In genomic region chr17:56832446-56832845, GRCh38 we compare ENCODE assay signal across 8 cellular contexts. TPM values are rescaled to one million over a fixed set of nuclear protein-coding genes. Genes with fewer than 3 reads are reported as not detected.
DNase-seq lines count a peak whose midpoint lies in the region; ATAC-seq and TF ChIP-seq lines count a peak whose summit lies in the region.

No MANE protein-coding gene starts in this region.

- TF ChIP-seq CTCF in type B pancreatic cell (conservative IDR thresholded peaks at IDR 0.05) = no peak

- H3K4me3 Mint-ChIP-seq in activated naive CD4-positive, alpha-beta T cell treated with anti-CD3 and anti-CD28 coated beads, Interleukin-2, amount 10 ng/mL, durations not matched to agents 7 days and 5 days = peak overlapping the region; percentile 76
- H3K4me3 Mint-ChIP-seq in activated T-helper 1 cell treated with anti-CD3 and anti-CD28 coated beads, Interleukin-12 subunit alpha, Interleukin-12 subunit beta, Interleukin-2, Interleukin-4 antibody, amounts not matched to agents 30 ng/mL and 10 ng/mL and 1 ng/mL, durations not matched to agents 14 hours and 24 hours and 36 hours = peak overlapping the region; percentile 90
- peak overlapping the region; percentile 90 for H3K4me3 Mint-ChIP-seq in type B pancreatic cell

- intact Hi-C loops in activated T-helper 1 cell treated with anti-CD3 and anti-CD28 coated beads, Interleukin-12 subunit alpha, Interleukin-12 subunit beta, Interleukin-2, Interleukin-4 antibody, amounts not matched to agents 30 ng/mL and 10 ng/mL and 1 ng/mL, durations not matched to agents 14 hours and 24 hours and 36 hours (cut with micrococcal nuclease) = loop anchor here (5.0 to 10.0 kb wide), 4 partner anchors 610 to 1410 kb away; partner anchors contain the start of genes MMD, MRPS23 and SRSF1
- intact Hi-C loops in left colon (cut with DNase I, micrococcal nuclease) = no loop called here

- ATAC-seq in left colon (peak; percentile 37), GM21447 (IDR thresholded peaks at IDR 0.05; ENCODE audit: unreplicated experiment) (no peak), HG02759 (IDR thresholded peaks at IDR 0.05; ENCODE audit: unreplicated experiment) (no peak)

- H3K4me1 Mint-ChIP-seq in activated naive CD4-positive, alpha-beta T cell treated with anti-CD3 and anti-CD28 coated beads, Interleukin-2, amount 10 ng/mL, durations not matched to agents 7 days and 5 days = peaks cover 51% of the 10 kb centered on the region
- peaks cover 50% of the 10 kb centered on the region for H3K4me1 Mint-ChIP-seq in activated T-helper 1 cell treated with anti-CD3 and anti-CD28 coated beads, Interleukin-12 subunit alpha, Interleukin-12 subunit beta, Interleukin-2, Interleukin-4 antibody, amounts not matched to agents 30 ng/mL and 10 ng/mL and 1 ng/mL, durations not matched to agents 14 hours and 24 hours and 36 hours (ENCODE audit: low read depth)
- H3K4me1 Mint-ChIP-seq in type B pancreatic cell (ENCODE audit: unreplicated experiment) = peaks cover 18% of the 10 kb centered on the region

- no peak for DNase-seq in activated naive CD4-positive, alpha-beta T cell treated with anti-CD3 and anti-CD28 coated beads, Interleukin-2, amount 10 ng/mL, durations not matched to agents 7 days and 5 days
- DNase-seq in activated naive CD4-positive, alpha-beta T cell treated with anti-CD3 and anti-CD28 coated beads, Interleukin-2, amount 50 U/mL, for 16 hours = no peak
- DNase-seq in activated T-helper 1 cell treated with anti-CD3 and anti-CD28 coated beads, Interleukin-12 subunit alpha, Interleukin-12 subunit beta, Interleukin-2, Interleukin-4 antibody, amounts not matched to agents 30 ng/mL and 10 ng/mL and 1 ng/mL, durations not matched to agents 14 hours and 24 hours and 36 hours (ENCODE audit: low spot score) = no peak
- DNase-seq in left colon (no peak), type B pancreatic cell (ENCODE audit: extremely low spot score, unreplicated experiment) (no peak), iPS-NIHi7 (ENCODE audit: extremely low spot score) (no peak)

- CTCF ChIA-PET in activated naive CD4-positive, alpha-beta T cell treated with anti-CD3 and anti-CD28 coated beads, Interleukin-2, amount 10 ng/mL, durations not matched to agents 7 days and 5 days (lab: Charles Lee) = interaction anchor here (3.0 kb wide), 1 partner anchor 13 kb away, joined by 19 read pairs; no protein-coding TSS in a partner anchor

- peaks cover 29% of the 10 kb centered on the region for H3K36me3 Mint-ChIP-seq in activated naive CD4-positive, alpha-beta T cell treated with anti-CD3 and anti-CD28 coated beads, Interleukin-2, amount 10 ng/mL, durations not matched to agents 7 days and 5 days
- H3K36me3 Mint-ChIP-seq in activated T-helper 1 cell treated with anti-CD3 and anti-CD28 coated beads, Interleukin-12 subunit alpha, Interleukin-12 subunit beta, Interleukin-2, Interleukin-4 antibody, amounts not matched to agents 30 ng/mL and 10 ng/mL and 1 ng/mL, durations not matched to agents 14 hours and 24 hours and 36 hours (ENCODE audit: low read depth) = peaks cover 24% of the 10 kb centered on the region
- peaks cover 29% of the 10 kb centered on the region for H3K36me3 Mint-ChIP-seq in type B pancreatic cell

- H3K9me3 Mint-ChIP-seq in activated naive CD4-positive, alpha-beta T cell treated with anti-CD3 and anti-CD28 coated beads, Interleukin-2, amount 10 ng/mL, durations not matched to agents 7 days and 5 days = no peaks in the 10 kb centered on the region
- no peaks in the 10 kb centered on the region for H3K9me3 Mint-ChIP-seq in activated T-helper 1 cell treated with anti-CD3 and anti-CD28 coated beads, Interleukin-12 subunit alpha, Interleukin-12 subunit beta, Interleukin-2, Interleukin-4 antibody, amounts not matched to agents 30 ng/mL and 10 ng/mL and 1 ng/mL, durations not matched to agents 14 hours and 24 hours and 36 hours
- H3K9me3 Mint-ChIP-seq in type B pancreatic cell = no peaks in the 10 kb centered on the region

- no peaks in the 10 kb centered on the region for H3K27me3 Mint-ChIP-seq in activated naive CD4-positive, alpha-beta T cell treated with anti-CD3 and anti-CD28 coated beads, Interleukin-2, amount 10 ng/mL, durations not matched to agents 7 days and 5 days
- no peaks in the 10 kb centered on the region for H3K27me3 Mint-ChIP-seq in activated T-helper 1 cell treated with anti-CD3 and anti-CD28 coated beads, Interleukin-12 subunit alpha, Interleukin-12 subunit beta, Interleukin-2, Interleukin-4 antibody, amounts not matched to agents 30 ng/mL and 10 ng/mL and 1 ng/mL, durations not matched to agents 14 hours and 24 hours and 36 hours (ENCODE audit: insufficient read depth)
- peaks cover 4% of the 10 kb centered on the region for H3K27me3 Mint-ChIP-seq in type B pancreatic cell

- H3K27ac Mint-ChIP-seq in activated naive CD4-positive, alpha-beta T cell treated with anti-CD3 and anti-CD28 coated beads, Interleukin-2, amount 10 ng/mL, durations not matched to agents 7 days and 5 days = peak overlapping the region; percentile 53
- peak overlapping the region; percentile 4 for H3K27ac Mint-ChIP-seq in activated T-helper 1 cell treated with anti-CD3 and anti-CD28 coated beads, Interleukin-12 subunit alpha, Interleukin-12 subunit beta, Interleukin-2, Interleukin-4 antibody, amounts not matched to agents 30 ng/mL and 10 ng/mL and 1 ng/mL, durations not matched to agents 14 hours and 24 hours and 36 hours
- H3K27ac Mint-ChIP-seq in type B pancreatic cell = no peak overlapping the region

RNA-seq across cellular contexts. Expression of gene C17orf67, which starts 1.3 kb away (rescaled TPM):
- 3.1 TPM in 2 replicates for total RNA-seq in activated T-helper 1 cell treated with anti-CD3 and anti-CD28 coated beads, Interleukin-12 subunit alpha, Interleukin-12 subunit beta, Interleukin-2, Interleukin-4 antibody, amounts not matched to agents 30 ng/mL and 10 ng/mL and 1 ng/mL, durations not matched to agents 14 hours and 24 hours and 36 hours
- 1 to 10 TPM; 2.0 to 2.2 TPM for total RNA-seq in left colon
- total RNA-seq in type B pancreatic cell (ENCODE audit: low replicate concordance) = 2.0 and 4.1 TPM in 2 replicates

RNA-seq across cellular contexts. Expression of gene DGKE, which starts 1.5 kb away (rescaled TPM):
- 31.8 and 34.3 TPM in 2 replicates for total RNA-seq in activated T-helper 1 cell treated with anti-CD3 and anti-CD28 coated beads, Interleukin-12 subunit alpha, Interleukin-12 subunit beta, Interleukin-2, Interleukin-4 antibody, amounts not matched to agents 30 ng/mL and 10 ng/mL and 1 ng/mL, durations not matched to agents 14 hours and 24 hours and 36 hours
- total RNA-seq in left colon (1 to 10 TPM; 7.6 to 9.2 TPM), type B pancreatic cell (ENCODE audit: low replicate concordance) (5.3 and 6.9 TPM in 2 replicates)
